2 cellular contexts compared by ENCODE assay signal in the genomic region with DNA sequence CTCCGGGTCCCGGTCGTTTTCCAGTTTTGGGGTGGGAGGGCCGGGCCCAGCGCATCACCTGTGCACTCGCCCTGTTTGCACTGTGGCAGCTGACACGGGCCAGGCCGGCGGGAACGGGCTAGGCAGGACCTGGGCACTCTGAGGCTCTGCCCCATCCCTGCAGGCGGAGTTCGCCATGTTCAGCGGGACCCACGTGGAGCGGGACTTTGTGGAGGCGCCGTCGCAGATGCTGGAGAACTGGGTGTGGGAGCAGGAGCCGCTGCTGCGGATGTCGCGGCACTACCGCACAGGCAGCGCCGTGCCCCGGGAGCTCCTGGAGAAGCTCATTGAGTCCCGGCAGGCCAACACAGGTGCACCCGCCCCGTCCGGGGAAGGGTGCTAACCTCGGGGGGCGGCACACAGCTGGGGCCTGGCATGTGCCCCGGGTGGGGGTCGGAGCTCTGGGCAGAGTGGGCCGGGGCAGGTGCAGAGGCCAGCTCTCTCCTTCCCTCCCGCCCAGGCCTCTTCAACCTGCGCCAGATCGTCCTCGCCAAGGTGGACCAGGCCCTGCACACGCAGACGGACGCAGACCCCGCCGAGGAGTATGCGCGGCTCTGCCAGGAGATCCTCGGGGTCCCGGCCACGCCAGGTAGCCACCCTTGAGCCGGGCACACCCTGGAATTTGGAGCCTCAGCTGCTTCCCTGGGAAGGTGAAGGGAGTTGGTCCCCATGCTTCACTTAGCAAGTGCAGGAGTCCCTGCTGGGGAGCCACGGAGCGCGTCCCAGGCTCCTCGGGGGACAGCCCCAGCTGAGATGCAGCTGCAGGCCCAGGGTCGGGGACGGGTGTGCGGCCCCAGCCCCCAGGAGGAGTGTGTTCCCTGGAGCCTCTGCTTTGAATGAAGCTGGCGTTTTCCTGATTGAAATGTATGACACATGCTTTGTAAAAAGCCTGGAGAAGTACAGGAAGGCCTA.
TF ChIP-seq lines count a peak whose summit lies in the region.

No MANE protein-coding gene starts in this region.

TF ChIP-seq in SK-N-SH, 30 proteins besides CTCF, POLR2A, EP300 and RAD21 (continued from another document):
- TF ChIP-seq, protein P1, sequence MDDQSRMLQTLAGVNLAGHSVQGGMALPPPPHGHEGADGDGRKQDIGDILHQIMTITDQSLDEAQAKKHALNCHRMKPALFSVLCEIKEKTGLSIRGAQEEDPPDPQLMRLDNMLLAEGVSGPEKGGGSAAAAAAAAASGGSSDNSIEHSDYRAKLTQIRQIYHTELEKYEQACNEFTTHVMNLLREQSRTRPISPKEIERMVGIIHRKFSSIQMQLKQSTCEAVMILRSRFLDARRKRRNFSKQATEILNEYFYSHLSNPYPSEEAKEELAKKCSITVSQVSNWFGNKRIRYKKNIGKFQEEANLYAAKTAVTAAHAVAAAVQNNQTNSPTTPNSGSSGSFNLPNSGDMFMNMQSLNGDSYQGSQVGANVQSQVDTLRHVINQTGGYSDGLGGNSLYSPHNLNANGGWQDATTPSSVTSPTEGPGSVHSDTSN (IDR thresholded peaks at IDR 0.05): no peak
- TF ChIP-seq GABPA (IDR thresholded peaks at IDR 0.05; ENCODE audit: low read depth) (no peak), TCF12 (IDR thresholded peaks at IDR 0.05) (no peak), MEF2A (IDR thresholded peaks at IDR 0.05; ENCODE audit: borderline replicate concordance, low read depth) (no peak), FOSL2 (IDR thresholded peaks at IDR 0.05; ENCODE audit: borderline replicate concordance, low read depth) (no peak), FOXJ3 (CRISPR knock-in tag; IDR thresholded peaks at IDR 0.05) (no peak), RCOR1 (IDR thresholded peaks at IDR 0.05; ENCODE audit: low read length) (no peak), SMC3 (IDR thresholded peaks at IDR 0.05; ENCODE audit: low read depth, low read length) (no peak), NFIC (IDR thresholded peaks at IDR 0.05; ENCODE audit: borderline replicate concordance) (no peak), EZH2phosphoT487 (IDR thresholded peaks at IDR 0.05; ENCODE audit: borderline replicate concordance, low read depth) (no peak), TAF1 (IDR thresholded peaks at IDR 0.05; ENCODE audit: borderline replicate concordance, low read depth, low read length) (no peak), RFX5 (IDR thresholded peaks at IDR 0.05; ENCODE audit: low read length) (no peak), MXI1 (IDR thresholded peaks at IDR 0.05; ENCODE audit: low read depth, low read length) (no peak), NRF1 (IDR thresholded peaks at IDR 0.05; ENCODE audit: low read depth, low read length) (no peak)
- TF ChIP-seq, protein P2, sequence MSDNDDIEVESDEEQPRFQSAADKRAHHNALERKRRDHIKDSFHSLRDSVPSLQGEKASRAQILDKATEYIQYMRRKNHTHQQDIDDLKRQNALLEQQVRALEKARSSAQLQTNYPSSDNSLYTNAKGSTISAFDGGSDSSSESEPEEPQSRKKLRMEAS (IDR thresholded peaks at IDR 0.05; ENCODE audit: low read depth): no peak
- TF ChIP-seq, protein P3, sequence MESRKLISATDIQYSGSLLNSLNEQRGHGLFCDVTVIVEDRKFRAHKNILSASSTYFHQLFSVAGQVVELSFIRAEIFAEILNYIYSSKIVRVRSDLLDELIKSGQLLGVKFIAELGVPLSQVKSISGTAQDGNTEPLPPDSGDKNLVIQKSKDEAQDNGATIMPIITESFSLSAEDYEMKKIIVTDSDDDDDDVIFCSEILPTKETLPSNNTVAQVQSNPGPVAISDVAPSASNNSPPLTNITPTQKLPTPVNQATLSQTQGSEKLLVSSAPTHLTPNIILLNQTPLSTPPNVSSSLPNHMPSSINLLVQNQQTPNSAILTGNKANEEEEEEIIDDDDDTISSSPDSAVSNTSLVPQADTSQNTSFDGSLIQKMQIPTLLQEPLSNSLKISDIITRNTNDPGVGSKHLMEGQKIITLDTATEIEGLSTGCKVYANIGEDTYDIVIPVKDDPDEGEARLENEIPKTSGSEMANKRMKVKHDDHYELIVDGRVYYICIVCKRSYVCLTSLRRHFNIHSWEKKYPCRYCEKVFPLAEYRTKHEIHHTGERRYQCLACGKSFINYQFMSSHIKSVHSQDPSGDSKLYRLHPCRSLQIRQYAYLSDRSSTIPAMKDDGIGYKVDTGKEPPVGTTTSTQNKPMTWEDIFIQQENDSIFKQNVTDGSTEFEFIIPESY (IDR thresholded peaks at IDR 0.05; ENCODE audit: borderline replicate concordance, low read depth): no peak
- TF ChIP-seq, protein P4, sequence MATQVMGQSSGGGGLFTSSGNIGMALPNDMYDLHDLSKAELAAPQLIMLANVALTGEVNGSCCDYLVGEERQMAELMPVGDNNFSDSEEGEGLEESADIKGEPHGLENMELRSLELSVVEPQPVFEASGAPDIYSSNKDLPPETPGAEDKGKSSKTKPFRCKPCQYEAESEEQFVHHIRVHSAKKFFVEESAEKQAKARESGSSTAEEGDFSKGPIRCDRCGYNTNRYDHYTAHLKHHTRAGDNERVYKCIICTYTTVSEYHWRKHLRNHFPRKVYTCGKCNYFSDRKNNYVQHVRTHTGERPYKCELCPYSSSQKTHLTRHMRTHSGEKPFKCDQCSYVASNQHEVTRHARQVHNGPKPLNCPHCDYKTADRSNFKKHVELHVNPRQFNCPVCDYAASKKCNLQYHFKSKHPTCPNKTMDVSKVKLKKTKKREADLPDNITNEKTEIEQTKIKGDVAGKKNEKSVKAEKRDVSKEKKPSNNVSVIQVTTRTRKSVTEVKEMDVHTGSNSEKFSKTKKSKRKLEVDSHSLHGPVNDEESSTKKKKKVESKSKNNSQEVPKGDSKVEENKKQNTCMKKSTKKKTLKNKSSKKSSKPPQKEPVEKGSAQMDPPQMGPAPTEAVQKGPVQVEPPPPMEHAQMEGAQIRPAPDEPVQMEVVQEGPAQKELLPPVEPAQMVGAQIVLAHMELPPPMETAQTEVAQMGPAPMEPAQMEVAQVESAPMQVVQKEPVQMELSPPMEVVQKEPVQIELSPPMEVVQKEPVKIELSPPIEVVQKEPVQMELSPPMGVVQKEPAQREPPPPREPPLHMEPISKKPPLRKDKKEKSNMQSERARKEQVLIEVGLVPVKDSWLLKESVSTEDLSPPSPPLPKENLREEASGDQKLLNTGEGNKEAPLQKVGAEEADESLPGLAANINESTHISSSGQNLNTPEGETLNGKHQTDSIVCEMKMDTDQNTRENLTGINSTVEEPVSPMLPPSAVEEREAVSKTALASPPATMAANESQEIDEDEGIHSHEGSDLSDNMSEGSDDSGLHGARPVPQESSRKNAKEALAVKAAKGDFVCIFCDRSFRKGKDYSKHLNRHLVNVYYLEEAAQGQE (IDR thresholded peaks at IDR 0.05; ENCODE audit: low read depth, low read length): no peak
- TF ChIP-seq, protein P5, sequence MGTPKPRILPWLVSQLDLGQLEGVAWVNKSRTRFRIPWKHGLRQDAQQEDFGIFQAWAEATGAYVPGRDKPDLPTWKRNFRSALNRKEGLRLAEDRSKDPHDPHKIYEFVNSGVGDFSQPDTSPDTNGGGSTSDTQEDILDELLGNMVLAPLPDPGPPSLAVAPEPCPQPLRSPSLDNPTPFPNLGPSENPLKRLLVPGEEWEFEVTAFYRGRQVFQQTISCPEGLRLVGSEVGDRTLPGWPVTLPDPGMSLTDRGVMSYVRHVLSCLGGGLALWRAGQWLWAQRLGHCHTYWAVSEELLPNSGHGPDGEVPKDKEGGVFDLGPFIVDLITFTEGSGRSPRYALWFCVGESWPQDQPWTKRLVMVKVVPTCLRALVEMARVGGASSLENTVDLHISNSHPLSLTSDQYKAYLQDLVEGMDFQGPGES (IDR thresholded peaks at IDR 0.05; ENCODE audit: low read depth, low read length): no peak

TF ChIP-seq in SK-N-SH treated with all-trans-retinoic acid at 6 μM for 48 hours, 23 proteins besides CTCF, POLR2A, EP300 and RAD21 (continued from another document):
- TF ChIP-seq, protein P6, sequence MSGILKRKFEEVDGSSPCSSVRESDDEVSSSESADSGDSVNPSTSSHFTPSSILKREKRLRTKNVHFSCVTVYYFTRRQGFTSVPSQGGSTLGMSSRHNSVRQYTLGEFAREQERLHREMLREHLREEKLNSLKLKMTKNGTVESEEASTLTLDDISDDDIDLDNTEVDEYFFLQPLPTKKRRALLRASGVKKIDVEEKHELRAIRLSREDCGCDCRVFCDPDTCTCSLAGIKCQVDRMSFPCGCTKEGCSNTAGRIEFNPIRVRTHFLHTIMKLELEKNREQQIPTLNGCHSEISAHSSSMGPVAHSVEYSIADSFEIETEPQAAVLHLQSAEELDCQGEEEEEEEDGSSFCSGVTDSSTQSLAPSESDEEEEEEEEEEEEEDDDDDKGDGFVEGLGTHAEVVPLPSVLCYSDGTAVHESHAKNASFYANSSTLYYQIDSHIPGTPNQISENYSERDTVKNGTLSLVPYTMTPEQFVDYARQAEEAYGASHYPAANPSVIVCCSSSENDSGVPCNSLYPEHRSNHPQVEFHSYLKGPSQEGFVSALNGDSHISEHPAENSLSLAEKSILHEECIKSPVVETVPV (CRISPR knock-in tag; IDR thresholded peaks at IDR 0.05): no peak
- no peak for TF ChIP-seq CSDC2 (CRISPR knock-in tag; IDR thresholded peaks at IDR 0.05)
